1 cellular context compared by ENCODE assay signal in the genomic region with DNA sequence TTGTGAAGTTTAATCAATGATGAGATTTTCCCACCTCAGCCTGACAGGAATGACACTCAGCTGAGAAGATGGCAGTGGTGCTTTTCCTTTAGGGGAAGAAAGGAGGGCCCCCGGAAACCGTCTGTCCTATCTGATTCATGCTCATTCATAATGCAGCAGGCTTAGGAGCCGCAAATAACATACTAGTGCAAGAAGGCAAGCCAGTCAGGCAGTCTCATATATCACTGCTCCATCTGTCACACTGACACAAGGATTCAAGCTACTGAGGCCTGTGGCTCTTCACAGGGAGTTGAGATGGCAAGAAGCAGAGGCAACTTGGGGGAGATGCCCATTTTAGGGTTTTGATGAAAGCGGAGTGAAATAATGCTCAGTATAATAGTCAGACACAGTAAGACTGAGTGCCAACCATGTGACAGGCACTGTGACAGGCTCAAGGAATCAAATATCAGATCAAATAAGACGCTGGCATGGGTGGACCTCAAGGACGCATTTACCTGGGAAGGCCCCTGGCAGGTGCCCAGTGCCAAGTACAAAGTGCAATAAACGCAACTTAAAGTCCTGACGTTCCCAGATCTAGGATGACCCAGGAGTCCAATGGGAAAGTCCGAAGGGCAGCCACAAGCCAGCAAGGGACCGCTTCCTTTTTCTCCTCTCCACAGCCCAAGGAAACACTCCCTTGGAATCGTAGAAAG.
TF ChIP-seq lines count a peak whose summit lies in the region.

No MANE protein-coding gene starts in this region.

TF ChIP-seq in H1, 55 proteins besides CTCF, POLR2A, EP300 and RAD21:
- TF ChIP-seq ZNF274 (IDR thresholded peaks at IDR 0.05; ENCODE audit: borderline replicate concordance, extremely low read depth, low read length) (no peak), CBX5 (IDR thresholded peaks at IDR 0.05; ENCODE audit: low read depth, low read length) (no peak), SIRT6 (IDR thresholded peaks at IDR 0.05; ENCODE audit: low read length) (no peak), ATF3 (IDR thresholded peaks at IDR 0.05; ENCODE audit: insufficient read depth, low read depth, low read length) (no peak), BACH1 (IDR thresholded peaks at IDR 0.05; ENCODE audit: low read length) (no peak), TEAD4 (IDR thresholded peaks at IDR 0.05; ENCODE audit: low read depth, low read length) (no peak), ASH2L (IDR thresholded peaks at IDR 0.05; ENCODE audit: low read length) (no peak), BRCA1 (IDR thresholded peaks at IDR 0.05; ENCODE audit: low read depth, low read length) (no peak), CEBPB (IDR thresholded peaks at IDR 0.05; ENCODE audit: low read depth, low read length) (no peak), SIX5 (IDR thresholded peaks at IDR 0.05; ENCODE audit: low read depth, low read length) (no peak), YY1 (IDR thresholded peaks at IDR 0.05; ENCODE audit: low read depth, low read length) (no peak), SIN3A (conservative IDR thresholded peaks at IDR 0.05 in 1 of 2, IDR thresholded peaks at IDR 0.05 in 1 of 2; ENCODE audit: low read depth in 1 of 2, low read length in 2 of 2) (no peak), POU5F1 (IDR thresholded peaks at IDR 0.05; ENCODE audit: low read depth, low read length) (no peak)
